Comparison of ENCODE assay signal across 20 cellular contexts in the genomic region with DNA sequence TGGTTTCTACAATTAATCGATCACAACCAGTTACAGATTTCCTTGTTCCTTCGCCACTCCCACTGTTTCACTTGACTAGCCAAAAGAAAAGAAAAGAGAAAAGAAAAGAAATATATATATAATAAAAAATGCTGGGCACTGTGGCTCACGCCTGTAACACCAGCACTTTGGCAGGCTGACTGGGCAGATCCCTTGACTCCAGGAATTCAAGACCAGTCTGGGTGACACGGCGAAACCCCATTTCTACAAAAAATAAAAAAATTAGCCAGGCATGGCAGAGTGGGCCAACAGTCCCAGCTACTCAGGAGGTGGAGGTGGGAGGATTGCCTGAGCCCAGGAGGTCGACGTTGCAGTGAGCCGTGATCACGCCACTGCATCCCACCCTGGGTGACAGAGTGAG.
DNase-seq lines count a peak whose midpoint lies in the region; ATAC-seq, FAIRE-seq and TF ChIP-seq lines count a peak whose summit lies in the region.
"Had no signal": no experiment of that assay in that cellular context is flagged by ENCODE, and none has a peak within 500 bp of the region (broad histone marks: within the 10 kb centered on the region; RNA-seq: fewer than 3 reads in every experiment).

No MANE protein-coding gene starts in this region.

- H3K79me2 ChIP-seq in H9 (ENCODE audit: insufficient read depth, low read length) (no peaks in the 10 kb centered on the region), H1 (ENCODE audit: control insufficient read depth in 1 of 2, insufficient read depth in 2 of 2, low read length in 2 of 2) (no peaks in the 10 kb centered on the region)

- H4K20me1 ChIP-seq in H9 (ENCODE audit: control insufficient read depth, insufficient read depth, insufficient read length), result no peaks in the 10 kb centered on the region
- H4K20me1 ChIP-seq in H1 (replicated peaks in 1 of 2; ENCODE audit: control insufficient read depth in 1 of 2, insufficient read depth in 2 of 2, low read length in 2 of 2), result no peaks in the 10 kb centered on the region

- H4K8ac ChIP-seq in H9 (replicated peaks; ENCODE audit: insufficient read length, low read depth, low read length) (no peak overlapping the region), H1 (ENCODE audit: extremely low read depth, insufficient read depth, low read length) (no peak overlapping the region)

- no peak overlapping the region for H3K56ac ChIP-seq in H9 (ENCODE audit: insufficient read length, low read depth, low read length)
- no peak overlapping the region for H3K56ac ChIP-seq in H1 (replicated peaks; ENCODE audit: insufficient read length, low read depth, low read length)

- TF ChIP-seq EP300 in H1 (IDR thresholded peaks at IDR 0.05; ENCODE audit: borderline replicate concordance in 1 of 2, low read depth in 2 of 2, low read length in 2 of 2), result no peak

- intact Hi-C loops in thyroid gland (cut with DNase I), result no loop called here
- intact Hi-C loops in head of caudate nucleus (cut with DNase I), result no loop called here

- no peak overlapping the region for H3T11ph ChIP-seq in H9 (ENCODE audit: low read length)

- H3K27me3 ChIP-seq in H9 (ENCODE audit: insufficient read depth, low read length) (no peaks in the 10 kb centered on the region), H1 (replicated peaks in 1 of 4; ENCODE audit: control insufficient read depth in 3 of 4, extremely low read depth in 1 of 4, insufficient read depth in 3 of 4, low read length in 3 of 4) (no peaks in the 10 kb centered on the region), thyroid gland (no peaks in the 10 kb centered on the region)
- H3K27me3 ChIP-seq: BLaER1 treated with 17β-estradiol and CSF1 and Interleukin-3, amounts not matched to agents 10 nM and 100 nM had no signal

- peak overlapping the region; percentile 9 for H3K4me2 ChIP-seq in H9 (ENCODE audit: insufficient read depth, insufficient read length, low read length)
- H3K4me2 ChIP-seq in H1 (ENCODE audit: insufficient read depth in 1 of 2, low read depth in 2 of 2, low read length in 2 of 2), result no peak overlapping the region

- H3K4me1 Mint-ChIP-seq in H9 (peaks cover 66 to 71% of the 10 kb centered on the region in 2 experiments), nephron (peaks cover 64% of the 10 kb centered on the region)

- H2BK12ac ChIP-seq in H9 (ENCODE audit: insufficient read length, low read depth, low read length) (no peak overlapping the region), H1 (ENCODE audit: low read depth, low read length) (no peak overlapping the region)

- H3K36me3 Mint-ChIP-seq in H9 (ENCODE audit: insufficient read depth in 1 of 3, low read depth in 3 of 3) (no peaks in the 10 kb centered on the region), nephron (ENCODE audit: low read depth) (no peaks in the 10 kb centered on the region)
- H3K36me3 Mint-ChIP-seq: CD8-positive, alpha-beta T cell had no signal

- POLR2A ChIA-PET in H1 (lab: Charles Lee; ENCODE audit: partially characterized antibody), result interaction anchor here (2.5 kb wide), 1 partner anchor 168 kb away, joined by 9 read pairs; a partner anchor contains a TSS

- no peaks in the 10 kb centered on the region for H3K36me3 ChIP-seq in H1 (ENCODE audit: control insufficient read depth in 2 of 4, insufficient read depth in 4 of 4, low read length in 3 of 4)
- H3K36me3 ChIP-seq in thyroid gland, result no peaks in the 10 kb centered on the region
- H3K36me3 ChIP-seq: BLaER1 treated with 17β-estradiol and CSF1 and Interleukin-3, amounts not matched to agents 10 nM and 100 nM had no signal

- no peak overlapping the region for H2BK5ac ChIP-seq in H9 (ENCODE audit: insufficient read length, low read length)
- no peak overlapping the region for H2BK5ac ChIP-seq in H1 (ENCODE audit: low read depth, low read length)

- no peak for DNase-seq in H9
- DNase-seq in H1 (ENCODE audit: low read depth in 1 of 2, low spot score in 2 of 2), result no peak
- peak; percentile 64 to 74 for DNase-seq in thyroid gland
- DNase-seq in NCI-H345 (lab: John Stamatoyannopoulos, UW), result no peak
- no peak for DNase-seq in NCI-H82 (lab: John Stamatoyannopoulos, UW)
- no peak for DNase-seq in head of caudate nucleus
- DNase-seq: CD8-positive, alpha-beta T cell; DMS 273 treated with DMSO at 0.1 percent for 48 hours; DMS53; DND-41; EL; GM23248; H7 had no signal

- no peak overlapping the region for H2BK15ac ChIP-seq in H9 (ENCODE audit: low read depth, low read length)
- H2BK15ac ChIP-seq in H1 (ENCODE audit: low read length), result no peak overlapping the region

- no CpG with 5 or more reads among the region's 9 CpGs for WGBS in H9 (ENCODE audit: extremely low coverage, insufficient read length, low lambda C conversion rate)
- 82% methylated on average over 9 of the region's 9 CpGs; no CpG with 5 or more reads in 1 of the 2 experiments for WGBS in H1 (ENCODE audit: extremely low coverage in 1 of 2, insufficient coverage in 1 of 2, insufficient read length in 1 of 2, insufficient replicate concordance in 2 of 2, low coverage in 1 of 2, low lambda C conversion rate in 2 of 2, missing lambda C conversion rate in 1 of 2), 2 experiments
- 43 to 45% methylated on average over 9 of the region's 9 CpGs for WGBS in thyroid gland, 2 donors

- H3K79me1 ChIP-seq in H9 (ENCODE audit: insufficient read depth, low read depth, low read length, poor library complexity, severe bottlenecking), result no peaks in the 10 kb centered on the region
- no peaks in the 10 kb centered on the region for H3K79me1 ChIP-seq in H1 (ENCODE audit: low read depth, low read length)

- H3K4me3 ChIP-seq in H1 (ENCODE audit: extremely low read depth in 1 of 4, insufficient read depth in 2 of 4, low read depth in 3 of 4, low read length in 4 of 4), result no peak overlapping the region
- H3K4me3 ChIP-seq in thyroid gland (replicated peaks in 1 of 3), result no peak overlapping the region
- H3K4me3 ChIP-seq: BLaER1 treated with 17β-estradiol and CSF1 and Interleukin-3, amounts not matched to agents 10 nM and 100 nM; GM12878; GM23248 had no signal

- H3K18ac ChIP-seq in H9 (ENCODE audit: insufficient read length, low read depth, low read length), result no peak overlapping the region
- no peak overlapping the region for H3K18ac ChIP-seq in H1 (ENCODE audit: extremely low read depth, low read length)

- H3K4me3 Mint-ChIP-seq in H9, result no peak overlapping the region
- no peak overlapping the region for H3K4me3 Mint-ChIP-seq in nephron
- H3K4me3 Mint-ChIP-seq: B cell; CD8-positive, alpha-beta T cell had no signal

- H3K23me2 ChIP-seq in H9 (ENCODE audit: insufficient read length, low read depth, low read length, poor library complexity, severe bottlenecking) (peaks cover 2% of the 10 kb centered on the region), H1 (ENCODE audit: low read depth, low read length) (no peaks in the 10 kb centered on the region)

- no peak for TF ChIP-seq RAD21 in H1 (IDR thresholded peaks at IDR 0.05 in 1 of 2, conservative IDR thresholded peaks at IDR 0.05 in 1 of 2; ENCODE audit: low read depth in 2 of 2, low read length in 2 of 2)

- H3K4ac ChIP-seq in H9 (ENCODE audit: low read depth, low read length), result no peak overlapping the region
- no peak overlapping the region for H3K4ac ChIP-seq in H1 (replicated peaks; ENCODE audit: insufficient read length, low read depth, low read length)

- H3K9me3 ChIP-seq in H9 (ENCODE audit: control insufficient read depth, low read depth, low read length) (no peaks in the 10 kb centered on the region), H1 (ENCODE audit: insufficient read depth in 2 of 2, low read depth in 1 of 2, low read length in 1 of 2) (no peaks in the 10 kb centered on the region), thyroid gland (no peaks in the 10 kb centered on the region)
- H3K9me3 ChIP-seq: BLaER1 treated with 17β-estradiol and CSF1 and Interleukin-3, amounts not matched to agents 10 nM and 100 nM had no signal

- H2AFZ ChIP-seq in H9 (ENCODE audit: low read length) (no peak overlapping the region), H1 (ENCODE audit: low read length) (no peak overlapping the region)
- H2AFZ ChIP-seq: GM23248 had no signal

- H3K27ac ChIP-seq in H9 (ENCODE audit: insufficient read length, low read depth, low read length) (no peak overlapping the region), H1 (ENCODE audit: low read depth, low read length) (no peak overlapping the region), thyroid gland (peak overlapping the region; percentile 21 to 63 (median 25))
- H3K27ac ChIP-seq: BLaER1 treated with 17β-estradiol and CSF1 and Interleukin-3, amounts not matched to agents 10 nM and 100 nM; GM23248; HL-60 had no signal

- CTCF ChIA-PET in H1 (lab: Charles Lee; ENCODE audit: partially characterized antibody), result interaction anchor here (0.6 to 7.7 kb wide), 4 partner anchors 10 to 359 kb away, joined by 3 to 92 read pairs (median 6); no protein-coding TSS in a partner anchor

- H3K27me3 Mint-ChIP-seq in H9 (ENCODE audit: low read depth) (no peaks in the 10 kb centered on the region; the same call in 1 of the 2 replicates), nephron (ENCODE audit: low read depth) (peaks cover 5% of the 10 kb centered on the region)
- H3K27me3 Mint-ChIP-seq: B cell had no signal

- H3K9ac ChIP-seq in H9 (ENCODE audit: extremely low read depth, insufficient read length, low read length) (no peak overlapping the region), H1 (replicated peaks in 1 of 4; ENCODE audit: extremely low read depth in 1 of 4, low read depth in 3 of 4, low read length in 3 of 4) (no peak overlapping the region)
- H3K9ac ChIP-seq: BLaER1 treated with 17β-estradiol and CSF1 and Interleukin-3, amounts not matched to agents 10 nM and 100 nM; GM23248 had no signal

- no peak for FAIRE-seq in H1 (lab: Jason Lieb, UNC)
- FAIRE-seq: GM12878, GM19239 had no signal

- H3K4me1 ChIP-seq in H9 (ENCODE audit: insufficient read depth, low read length), result peaks cover 16% of the 10 kb centered on the region; the same call in 1 of the 2 replicates
- peaks cover 20 to 42% (median 23%) of the 10 kb centered on the region in 4 experiments for H3K4me1 ChIP-seq in H1 (replicated peaks in 1 of 4; ENCODE audit: control insufficient read depth in 3 of 4, insufficient read depth in 4 of 4, low read length in 3 of 4)
- H3K4me1 ChIP-seq in thyroid gland, result peaks cover 18 to 28% of the 10 kb centered on the region in 2 donors

- H3K9me3 Mint-ChIP-seq in H9 (no peaks in the 10 kb centered on the region), nephron (no peaks in the 10 kb centered on the region)
- H3K9me3 Mint-ChIP-seq: CD8-positive, alpha-beta T cell had no signal

- TF ChIP-seq POLR2A in H1 (IDR thresholded peaks at IDR 0.05; ENCODE audit: control extremely low read depth in 1 of 2, low read depth in 2 of 2, low read length in 2 of 2) (no peak), thyroid gland (IDR thresholded peaks at IDR 0.05) (no peak)

- H2BK120ac ChIP-seq in H9 (ENCODE audit: low read depth, low read length, poor library complexity, severe bottlenecking), result no peak overlapping the region
- no peak overlapping the region for H2BK120ac ChIP-seq in H1 (replicated peaks; ENCODE audit: low read depth, low read length)

- H3K14ac ChIP-seq in H9 (ENCODE audit: insufficient read depth, low read length) (no peak overlapping the region), H1 (ENCODE audit: insufficient read length) (no peak overlapping the region)

- H2AK5ac ChIP-seq in H9 (ENCODE audit: insufficient read length, low read length), result no peak overlapping the region
- 0 out of 2 replicates have a peak overlapping the region, but pooled peaks have one; percentile 45 for H2AK5ac ChIP-seq in H1 (ENCODE audit: low read depth, low read length)

- no peak overlapping the region for H4K5ac ChIP-seq in H9 (ENCODE audit: insufficient read length, low read depth, low read length)
- no peak overlapping the region for H4K5ac ChIP-seq in H1 (ENCODE audit: insufficient read length, low read depth, low read length)

- no peak for ATAC-seq in GM19324 (IDR thresholded peaks at IDR 0.05; ENCODE audit: low FRiP score, unreplicated experiment)
- ATAC-seq: CD8-positive, alpha-beta T cell; GM12878 had no signal

- H3K27ac Mint-ChIP-seq in H9, result no peak overlapping the region
- H3K27ac Mint-ChIP-seq in nephron, result peak overlapping the region in 2 of 3 experiments; percentile 50 to 80
- H3K27ac Mint-ChIP-seq: B cell; CD8-positive, alpha-beta T cell had no signal

- H3K23ac ChIP-seq in H9 (ENCODE audit: insufficient read length, low read depth, low read length), result no peak overlapping the region
- H3K23ac ChIP-seq in H1 (ENCODE audit: insufficient read length), result no peak overlapping the region

- H4K91ac ChIP-seq in H9 (ENCODE audit: insufficient read length, low read depth, low read length) (no peak overlapping the region), H1 (replicated peaks; ENCODE audit: insufficient read length, low read length) (no peak overlapping the region)

- TF ChIP-seq CTCF in H9 (conservative IDR thresholded peaks at IDR 0.05) (no peak), H1 (IDR thresholded peaks at IDR 0.05; ENCODE audit: control extremely low read depth in 1 of 3, insufficient read depth in 1 of 3, low read depth in 1 of 3, low read length in 3 of 3) (no peak), nephron (IDR thresholded peaks at IDR 0.05; ENCODE audit: unreplicated experiment in 3 of 3) (no peak), thyroid gland (IDR thresholded peaks at IDR 0.05) (no peak)

- H2BK20ac ChIP-seq in H9 (ENCODE audit: low read depth, low read length, poor library complexity, severe bottlenecking) (no peak overlapping the region), H1 (ENCODE audit: low read length) (no peak overlapping the region)

Comparison
In these comparisons a context has a peak if more than half of its experiments do, and no peak if none do; other contexts are left out.
1. DNase-seq: peak in thyroid gland (2 of 2); none in H9 (single experiment), H1 (0 of 2), NCI-H345 (single experiment), NCI-H82 (single experiment) and head of caudate nucleus (0 of 42).
2. H3K27ac ChIP-seq: peak in thyroid gland (3 of 3); none in H9 (single experiment) and H1 (single experiment).
3. H3K27ac Mint-ChIP-seq: peak in nephron (2 of 3); none in H9 (0 of 3).